Comparison of ENCODE assay signal across 21 cellular contexts in the genomic region with DNA sequence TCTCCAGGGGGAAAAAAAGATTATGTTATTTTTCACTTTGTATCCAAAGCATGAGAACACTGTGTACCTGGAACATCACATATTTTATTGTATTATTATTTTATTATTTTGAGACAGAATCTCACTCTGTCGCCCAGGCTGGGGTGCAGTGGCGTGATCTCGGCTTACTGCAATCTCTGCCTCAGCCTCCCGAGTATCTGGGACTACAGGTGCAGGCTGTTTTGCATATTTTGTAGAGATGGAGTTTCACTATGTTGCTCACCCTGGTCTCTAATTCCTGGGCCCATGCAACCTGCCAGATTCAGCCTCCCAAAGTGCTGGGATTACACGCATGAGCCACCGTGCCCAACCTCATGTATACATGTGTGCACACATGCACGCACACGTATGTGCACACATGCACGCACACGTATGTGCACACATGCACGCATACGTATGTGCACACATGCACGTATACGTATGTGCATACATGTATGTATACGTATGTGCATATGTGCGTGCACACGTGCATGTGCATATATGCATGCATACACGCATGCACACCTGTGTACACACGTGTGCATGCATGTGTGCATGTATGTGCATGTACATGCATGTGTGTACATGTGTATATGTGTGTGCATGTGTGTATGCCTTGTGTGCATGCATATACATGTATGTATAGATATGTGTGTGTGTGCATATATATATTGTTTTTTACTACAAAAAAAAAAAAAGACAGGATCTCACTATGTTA.
"Had no signal": no experiment of that assay in that cellular context is flagged by ENCODE, and none has a peak within 500 bp of the region (broad histone marks: within the 10 kb centered on the region; RNA-seq: fewer than 3 reads in every experiment).

No MANE protein-coding gene starts in this region.

- H3K36me3 ChIP-seq: breast epithelium, esophagus squamous epithelium, gastrocnemius medialis, left ventricle myocardium inferior, neutrophil, ovary, prostate gland, tibial artery, WERI-Rb-1 had no signal

- H3K27ac ChIP-seq: breast epithelium, dorsolateral prefrontal cortex, esophagus squamous epithelium, gastrocnemius medialis, left ventricle myocardium inferior, neutrophil, ovary, prostate gland, tibial artery, WERI-Rb-1 had no signal

- FAIRE-seq: colon had no signal

- H3K4me3 ChIP-seq: breast epithelium, dorsolateral prefrontal cortex, esophagus squamous epithelium, gastrocnemius medialis, left ventricle myocardium inferior, ovary, prostate gland, tibial artery had no signal

- H3K4me1 ChIP-seq: breast epithelium, gastrocnemius medialis, left ventricle myocardium inferior, prostate gland, tibial artery had no signal

- H3K27me3 ChIP-seq: breast epithelium, dorsolateral prefrontal cortex, esophagus squamous epithelium, gastrocnemius medialis, neutrophil, ovary, tibial artery had no signal

- ATAC-seq: activated T-cell treated with anti-CD3 and anti-CD28 coated beads, Interleukin-2, amount 50 U/mL, for 72 hours; effector memory CD8-positive, alpha-beta T cell; gastrocnemius medialis had no signal

- DNase-seq: activated effector memory CD4-positive, alpha-beta T cell treated with Interleukin-2 at 50 U/mL for 16 hours; activated naive CD4-positive, alpha-beta T cell treated with anti-CD3 and anti-CD28 coated beads for 36 hours; activated naive CD8-positive, alpha-beta T cell treated with anti-CD3 and anti-CD28 coated beads, Interleukin-2, amount 10 ng/mL, durations not matched to agents 7 days and 5 days; activated T-cell treated with anti-CD3 and anti-CD28 coated beads, Interleukin-2, amount 50 U/mL, for 72 hours; amniotic stem cell; dorsolateral prefrontal cortex; effector memory CD8-positive, alpha-beta T cell; esophagus squamous epithelium; gastrocnemius medialis; hypothalamus; left ventricle myocardium inferior; mammary epithelial cell; ovary; stimulated activated CD4-positive, alpha-beta T cell treated with anti-CD3 and anti-CD28 coated beads, Interleukin-4, amount 100 ng/mL, for 4 hours; substantia nigra; tibial artery; WERI-Rb-1 had no signal

- H3K9me3 ChIP-seq: breast epithelium, esophagus squamous epithelium, gastrocnemius medialis, left ventricle myocardium inferior, neutrophil, ovary, prostate gland, tibial artery had no signal
